17 cellular contexts compared by ENCODE assay signal in genomic region chr17:77485089-77485833, GRCh38.
DNase-seq lines count a peak whose midpoint lies in the region; ATAC-seq, FAIRE-seq and TF ChIP-seq lines count a peak whose summit lies in the region.
"Had no signal": no experiment of that assay in that cellular context is flagged by ENCODE, and none has a peak within 500 bp of the region (broad histone marks: within the 10 kb centered on the region; RNA-seq: fewer than 3 reads in every experiment).

No MANE protein-coding gene starts in this region.

- no peak for FAIRE-seq in D721Med (lab: Jason Lieb, UNC)
- FAIRE-seq: A549, G401.6 had no signal

- peak overlapping the region; percentile 37 for H3K27ac ChIP-seq in RWPE1
- H3K27ac ChIP-seq: A549 had no signal

- POLR2A ChIA-PET in RWPE1 (lab: Yijun Ruan, JAX; ENCODE audit: low non-redundant PET) = no interaction called here

- H3K4me1 Mint-ChIP-seq in activated T-cell treated with anti-CD3 and anti-CD28 coated beads, Interleukin-2, amount 50 U/mL, for 4 hours (ENCODE audit: low read depth) = peaks cover 20% of the 10 kb centered on the region
- H3K4me1 Mint-ChIP-seq in immature natural killer cell = peaks cover 14 to 23% of the 10 kb centered on the region in 2 donors
- peaks cover 16% of the 10 kb centered on the region for H3K4me1 Mint-ChIP-seq in stimulated activated effector memory CD8-positive, alpha-beta T cell treated with anti-CD3 and anti-CD28 coated beads, Interleukin-12 subunit alpha, Interleukin-12 subunit beta, amount 100 ng/mL, for 72 hours

- H3K27me3 Mint-ChIP-seq in activated T-cell treated with anti-CD3 and anti-CD28 coated beads, Interleukin-2, amount 50 U/mL, for 4 hours (ENCODE audit: low read depth) = no peaks in the 10 kb centered on the region
- peaks cover 4 to 25% (median 6%) of the 10 kb centered on the region in 3 donors for H3K27me3 Mint-ChIP-seq in immature natural killer cell (ENCODE audit: low read depth in 3 of 3)

- H3K27ac Mint-ChIP-seq in immature natural killer cell = no peak overlapping the region
- H3K27ac Mint-ChIP-seq in stimulated activated effector memory CD8-positive, alpha-beta T cell treated with anti-CD3 and anti-CD28 coated beads, Interleukin-12 subunit alpha, Interleukin-12 subunit beta, amount 100 ng/mL, for 72 hours = no peak overlapping the region
- H3K27ac Mint-ChIP-seq: GM23338, HFFc6 had no signal

- no peak for TF ChIP-seq CTCF in RWPE1 (conservative IDR thresholded peaks at IDR 0.05; ENCODE audit: low read depth)
- no peak for TF ChIP-seq CTCF in D721Med (IDR thresholded peaks at IDR 0.05; ENCODE audit: insufficient read depth, missing control alignments)

- ATAC-seq in activated T-cell treated with anti-CD3 and anti-CD28 coated beads, Interleukin-2, amount 50 U/mL, for 4 hours = peak; percentile 24 to 36
- ATAC-seq in stimulated activated effector memory CD8-positive, alpha-beta T cell treated with anti-CD3 and anti-CD28 coated beads, Interleukin-12 subunit alpha, Interleukin-12 subunit beta, amount 100 ng/mL, for 72 hours = peak; percentile 15
- no peak for ATAC-seq in HG02642 (IDR thresholded peaks at IDR 0.05; ENCODE audit: poor library complexity, unreplicated experiment)
- ATAC-seq: A549, GM23338 had no signal

- H3K9me3 Mint-ChIP-seq in activated T-cell treated with anti-CD3 and anti-CD28 coated beads, Interleukin-2, amount 50 U/mL, for 4 hours = no peaks in the 10 kb centered on the region
- H3K9me3 Mint-ChIP-seq in immature natural killer cell = no peaks in the 10 kb centered on the region
- H3K9me3 Mint-ChIP-seq in stimulated activated effector memory CD8-positive, alpha-beta T cell treated with anti-CD3 and anti-CD28 coated beads, Interleukin-12 subunit alpha, Interleukin-12 subunit beta, amount 100 ng/mL, for 72 hours = no peaks in the 10 kb centered on the region
- H3K9me3 Mint-ChIP-seq: GM23338, HFFc6 had no signal

- no peak for DNase-seq in activated T-cell treated with anti-CD3 and anti-CD28 coated beads, Interleukin-2, amount 50 U/mL, for 4 hours
- DNase-seq in activated T-cell treated with anti-CD3 and anti-CD28 coated beads, Interleukin-2, amount 50 U/mL, for 1 hour = no peak
- DNase-seq in RWPE1 (ENCODE audit: low spot score) (no peak), immature natural killer cell (peak; percentile 73 to 78 (median 78)), D721Med (ENCODE audit: insufficient read length, low spot score) (no peak), T1000 (lab: John Stamatoyannopoulos, UW) (no peak)
- no peak for DNase-seq in stimulated activated effector memory CD8-positive, alpha-beta T cell treated with anti-CD3 and anti-CD28 coated beads, Interleukin-12 subunit alpha, Interleukin-12 subunit beta, amount 100 ng/mL, for 72 hours (ENCODE audit: low spot score in 2 of 2)
- DNase-seq: DMS79 treated with DMSO at 0.1 percent for 48 hours, HFFc6, Kasumi-1, NCI-H1105 treated with DMSO at 0.1 percent for 48 hours, NCI-H187 treated with DMSO at 0.1 percent for 48 hours, NCI-H446 had no signal

- no peak overlapping the region for H3K4me3 Mint-ChIP-seq in activated T-cell treated with anti-CD3 and anti-CD28 coated beads, Interleukin-2, amount 50 U/mL, for 4 hours
- H3K4me3 Mint-ChIP-seq in immature natural killer cell = no peak overlapping the region
- H3K4me3 Mint-ChIP-seq in stimulated activated effector memory CD8-positive, alpha-beta T cell treated with anti-CD3 and anti-CD28 coated beads, Interleukin-12 subunit alpha, Interleukin-12 subunit beta, amount 100 ng/mL, for 72 hours = no peak overlapping the region
- H3K4me3 Mint-ChIP-seq: GM23338, HFFc6 had no signal

- peaks cover 19% of the 10 kb centered on the region for H3K36me3 Mint-ChIP-seq in activated T-cell treated with anti-CD3 and anti-CD28 coated beads, Interleukin-2, amount 50 U/mL, for 4 hours (ENCODE audit: insufficient read depth)
- peaks cover 5 to 13% (median 5%) of the 10 kb centered on the region in 3 donors for H3K36me3 Mint-ChIP-seq in immature natural killer cell
- H3K36me3 Mint-ChIP-seq in stimulated activated effector memory CD8-positive, alpha-beta T cell treated with anti-CD3 and anti-CD28 coated beads, Interleukin-12 subunit alpha, Interleukin-12 subunit beta, amount 100 ng/mL, for 72 hours = no peaks in the 10 kb centered on the region

- CTCF ChIA-PET in RWPE1 (lab: Yijun Ruan, JAX) = no interaction called here

Comparison
In these comparisons a context has a peak if more than half of its experiments do, and no peak if none do; other contexts are left out.
1. DNase-seq: peak in immature natural killer cell (3 of 3); none in activated T-cell treated with anti-CD3 and anti-CD28 coated beads, Interleukin-2, amount 50 U/mL, for 4 hours (single experiment), activated T-cell treated with anti-CD3 and anti-CD28 coated beads, Interleukin-2, amount 50 U/mL, for 1 hour (single experiment), RWPE1 (single experiment), stimulated activated effector memory CD8-positive, alpha-beta T cell treated with anti-CD3 and anti-CD28 coated beads, Interleukin-12 subunit alpha, Interleukin-12 subunit beta, amount 100 ng/mL, for 72 hours (0 of 2), D721Med (single experiment) and T1000 (single experiment).